In genomic region chr2:200905618-200906296, GRCh38 we compare ENCODE assay signal across 8 cellular contexts. TPM values are rescaled to one million over a fixed set of nuclear protein-coding genes. Genes with fewer than 3 reads are reported as not detected.
A peak's percentile ranks its signal among the peaks of the same experiment; 100 is the strongest.
DNase-seq lines count a peak whose midpoint lies in the region; ATAC-seq and TF ChIP-seq lines count a peak whose summit lies in the region.

No MANE protein-coding gene starts in this region.

- H3K27ac ChIP-seq in HL-60 (replicated peaks) = no peak overlapping the region; the same call in 1 of the 2 replicates
- H3K27ac ChIP-seq in osteoblast (ENCODE audit: low read depth, low read length) = no peak overlapping the region

- H3K36me3 ChIP-seq in osteoblast (ENCODE audit: insufficient read depth, low read length) = peaks cover 27% of the 10 kb centered on the region

- H2AFZ ChIP-seq in osteoblast (ENCODE audit: low read length) = no peak overlapping the region

- TF ChIP-seq CTCF in HL-60 (IDR thresholded peaks at IDR 0.05; ENCODE audit: insufficient read depth, low read length) (peak; percentile 74), osteoblast (IDR thresholded peaks at IDR 0.05; ENCODE audit: extremely low read depth, low read depth, low read length) (peak; percentile 90)

- H4K20me1 ChIP-seq in osteoblast (ENCODE audit: insufficient read depth, low read length) = no peaks in the 10 kb centered on the region

- DNase-seq in NCI-H1417 (lab: John Stamatoyannopoulos, UW) (peak in 2 of 3 experiments; percentile 30 to 58), NCI-H1417 treated with DMSO at 0.1 percent for 48 hours (lab: John Stamatoyannopoulos, UW) (no peak), HL-60 (ENCODE audit: low read depth in 1 of 2, low spot score in 1 of 2) (peak in 1 of 2 experiments; percentile 75), OCI-M2 (lab: John Stamatoyannopoulos, UW; ENCODE audit: unreplicated experiment) (peak; percentile 5), glomerular endothelial cell (ENCODE audit: extremely low read depth, low read depth, low spot score) (peak; percentile 50), osteoblast (ENCODE audit: insufficient read length, low spot score, missing footprints) (peak; percentile 79)
- DNase-seq in activated effector memory CD4-positive, alpha-beta T cell treated with Interleukin-2 at 50 U/mL for 16 hours = peak; percentile 18

- H3K27me3 ChIP-seq in HL-60 (ENCODE audit: insufficient read depth, poor library complexity, severe bottlenecking) (no peaks in the 10 kb centered on the region), osteoblast (ENCODE audit: insufficient read depth, low read length) (no peaks in the 10 kb centered on the region)

- no peak overlapping the region for H3K4me3 ChIP-seq in HL-60 (replicated peaks; ENCODE audit: insufficient read depth, low read length)
- H3K4me3 ChIP-seq in osteoblast (ENCODE audit: insufficient read depth, low read length) = no peak overlapping the region

- H3K9me3 ChIP-seq in osteoblast (ENCODE audit: low read depth, low read length) = no peaks in the 10 kb centered on the region

- no peak for ATAC-seq in GM21619 (IDR thresholded peaks at IDR 0.05; ENCODE audit: unreplicated experiment)

- no peak overlapping the region for H3K4me2 ChIP-seq in osteoblast (ENCODE audit: insufficient read depth, low read length)

- no peaks in the 10 kb centered on the region for H3K4me1 ChIP-seq in osteoblast (ENCODE audit: insufficient read depth, low read length)

- no peaks in the 10 kb centered on the region for H3K79me2 ChIP-seq in osteoblast (ENCODE audit: insufficient read depth, low read length)

RNA-seq across cellular contexts. Expression of gene NIF3L1, which starts 16.6 kb away (rescaled TPM):
- total RNA-seq in glomerular endothelial cell (12.1 and 13.5 TPM in 2 replicates), osteoblast (20.0 and 22.1 TPM in 2 replicates)

RNA-seq across cellular contexts. Expression of gene PPIL3, which starts 16.9 kb away (rescaled TPM):
- total RNA-seq in glomerular endothelial cell = 29.0 and 32.5 TPM in 2 replicates
- total RNA-seq in osteoblast = 45.2 and 51.6 TPM in 2 replicates

RNA-seq across cellular contexts. Expression of gene CLK1, which starts 41.3 kb away (rescaled TPM):
- total RNA-seq in glomerular endothelial cell (41.5 and 54.4 TPM in 2 replicates), osteoblast (73.5 and 77.2 TPM in 2 replicates)

RNA-seq across cellular contexts. Expression of gene ORC2, which starts 57.7 kb away (rescaled TPM):
- total RNA-seq in glomerular endothelial cell (11.1 and 13.7 TPM in 2 replicates), osteoblast (13.0 and 14.5 TPM in 2 replicates)
